ENCODE assay signal across 8 cellular contexts in genomic region chr14:68824517-68825347, GRCh38. TPM values are rescaled to one million over a fixed set of nuclear protein-coding genes. Genes with fewer than 3 reads are reported as not detected.
DNase-seq lines count a peak whose midpoint lies in the region; ATAC-seq, FAIRE-seq and TF ChIP-seq lines count a peak whose summit lies in the region.

No MANE protein-coding gene starts in this region.

- H3K9me3 Mint-ChIP-seq in glutamatergic neuron (ENCODE audit: unreplicated experiment) = no peaks in the 10 kb centered on the region

- WGBS in pancreas, 2 donors = 32 to 38% methylated on average over 11 of the region's 11 CpGs

- H3K4me1 ChIP-seq in pancreas = peaks cover 0 to 4% (median 0%) of the 10 kb centered on the region in 3 donors

- ATAC-seq in pancreas (peak; percentile 94 to 97 (median 96)), HG03457 (IDR thresholded peaks at IDR 0.05; ENCODE audit: unreplicated experiment) (no peak)
- no peak for ATAC-seq in activated CD4-positive, CD25-positive, alpha-beta regulatory T cell treated with anti-CD3 and anti-CD28 coated beads, Interleukin-2, amount 50 U/mL, for 24 hours

- H3K36me3 ChIP-seq in pancreas = no peaks in the 10 kb centered on the region

- intact Hi-C loops in pancreas (cut with DNase I) = loop anchor here in 1 of 3 donors (10.0 kb wide), 1 partner anchor 900 kb away; no protein-coding TSS in a partner anchor

- TF ChIP-seq CTCF in glutamatergic neuron (IDR thresholded peaks at IDR 0.05; ENCODE audit: partially characterized antibody, unreplicated experiment) (peak; percentile 84), pancreas (IDR thresholded peaks at IDR 0.05) (peak; percentile 69 to 87 (median 84))

- FAIRE-seq in pancreas (lab: Jason Lieb, UNC) = no peak

- H3K4me1 Mint-ChIP-seq in glutamatergic neuron (ENCODE audit: low read depth, unreplicated experiment) = peaks cover 5% of the 10 kb centered on the region

- no peak overlapping the region for H3K27ac ChIP-seq in pancreas

- DNase-seq in A172 (ENCODE audit: low spot score) (peak; percentile 70), EH (ENCODE audit: low read depth) (peak; percentile 81), NCI-H1092 treated with DMSO at 0.1 percent for 48 hours (lab: John Stamatoyannopoulos, UW) (peak; percentile 61), glutamatergic neuron (peak; percentile 92), pancreas (peak; percentile 78 to 95 (median 90))
- DNase-seq in activated CD8-positive, alpha-beta memory T cell treated with anti-CD3 and anti-CD28 coated beads, Interleukin-2, amount 50 U/mL, for 4 hours = peak; percentile 44

- peaks cover 2% of the 10 kb centered on the region for H3K27me3 Mint-ChIP-seq in glutamatergic neuron (ENCODE audit: unreplicated experiment)

- H3K36me3 Mint-ChIP-seq in glutamatergic neuron (ENCODE audit: unreplicated experiment) = no peaks in the 10 kb centered on the region

- peak overlapping the region in 2 of 4 donors; percentile 8 to 22 for H3K4me3 ChIP-seq in pancreas

- H3K4me3 Mint-ChIP-seq in glutamatergic neuron (ENCODE audit: unreplicated experiment) = no peak overlapping the region

- no peaks in the 10 kb centered on the region for H3K9me3 ChIP-seq in pancreas

- H3K27me3 ChIP-seq in pancreas = no peaks in the 10 kb centered on the region

- no peak overlapping the region for H3K27ac Mint-ChIP-seq in glutamatergic neuron (ENCODE audit: unreplicated experiment)

RNA-seq across cellular contexts. Expression of gene ZFP36L1, which starts 31.9 kb away (rescaled TPM):
- total RNA-seq in A172 (2014; rRNA removed; shearing (Covaris generic)) = 39.7 and 49.7 TPM in 2 replicates
- total RNA-seq in glutamatergic neuron (ENCODE audit: unreplicated experiment) = 2.7 TPM
- 100 to 1,000 TPM; 121 to 310 (median 212) TPM for total RNA-seq in pancreas
- polyA plus RNA-seq in pancreas = 100 to 1,000 TPM in 1 of 2 donors, 10 to 100 TPM in 1; 63.7 to 150 TPM

Comparison
In these comparisons a context has a peak if more than half of its experiments do, and no peak if none do; other contexts are left out.
1. ATAC-seq: peak in pancreas (4 of 4); none in HG03457 (single experiment) and activated CD4-positive, CD25-positive, alpha-beta regulatory T cell treated with anti-CD3 and anti-CD28 coated beads, Interleukin-2, amount 50 U/mL, for 24 hours (0 of 2).
2. RNA of gene ZFP36L1, which starts 31.9 kb away (total RNA-seq): 121 to 310 TPM in pancreas and 39.7 to 49.7 TPM in A172; 2.7 TPM in glutamatergic neuron (single experiment); every median in the first group is over 10 times any median in the second.
3. Peak in every context shown above with its lines, with median percentiles within 50 percentile points of each other: DNase-seq.